Comparison of ENCODE assay signal across 29 cellular contexts in the genomic region with DNA sequence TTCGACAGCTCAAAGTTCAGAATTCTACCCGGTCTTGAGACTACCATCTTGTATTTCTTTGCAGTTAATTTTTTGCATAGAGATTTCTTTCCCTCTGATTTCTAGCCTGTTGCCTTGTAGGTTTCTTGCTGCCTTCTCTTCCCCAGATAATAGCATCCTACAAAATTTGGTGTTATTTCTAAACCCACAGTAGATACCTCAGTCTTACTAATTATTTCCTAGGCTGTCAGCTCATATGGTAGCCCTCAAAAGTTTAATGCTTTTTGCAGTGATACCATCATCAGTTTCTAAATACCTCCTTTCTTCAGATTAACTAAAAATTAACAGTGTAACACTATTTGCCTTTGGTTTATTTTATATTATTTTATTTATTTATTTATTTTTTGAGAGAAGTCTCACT.
"Had no signal": no experiment of that assay in that cellular context is flagged by ENCODE, and none has a peak within 500 bp of the region (broad histone marks: within the 10 kb centered on the region; RNA-seq: fewer than 3 reads in every experiment).

No MANE protein-coding gene starts in this region.

- H3K4me3 ChIP-seq: adrenal gland, ascending aorta, breast epithelium, cardiac muscle cell, colonic mucosa, esophagus squamous epithelium, gastroesophageal sphincter had no signal

- H3K27ac ChIP-seq: adrenal gland, ascending aorta, breast epithelium, cardiac muscle cell, colonic mucosa, epithelial cell of prostate, esophagus squamous epithelium, gastroesophageal sphincter had no signal

- H3K27ac Mint-ChIP-seq: activated CD4-positive, alpha-beta memory T cell treated with anti-CD3 and anti-CD28 coated beads for 36 hours; activated CD4-positive, alpha-beta T cell treated with anti-CD3 and anti-CD28 coated beads for 36 hours; activated CD4-positive, alpha-beta T cell treated with anti-CD3 and anti-CD28 coated beads, Interleukin-2, amount 10 ng/mL, durations not matched to agents 24 days and 14 days; activated CD8-positive, alpha-beta memory T cell treated with anti-CD3 and anti-CD28 coated beads, Interleukin-2, amount 10 ng/mL, durations not matched to agents 7 days and 5 days; activated CD8-positive, alpha-beta T cell treated with anti-CD3 and anti-CD28 coated beads, Interleukin-2, amount 10 ng/mL, durations not matched to agents 7 days and 5 days; activated naive CD4-positive, alpha-beta T cell treated with anti-CD3 and anti-CD28 coated beads, Interleukin-2, amount 10 ng/mL, durations not matched to agents 7 days and 5 days; activated naive CD4-positive, alpha-beta T cell treated with anti-CD3 and anti-CD28 coated beads, Interleukin-2, amount 50 U/mL, for 72 hours; activated T-cell treated with anti-CD3 and anti-CD28 coated beads, Interleukin-2, amount 50 U/mL, for 24 hours; activated T-cell treated with anti-CD3 and anti-CD28 coated beads, Interleukin-2, amount 50 U/mL, for 72 hours; brain had no signal

- H3K36me3 Mint-ChIP-seq: activated CD4-positive, alpha-beta memory T cell treated with anti-CD3 and anti-CD28 coated beads for 36 hours; activated naive CD4-positive, alpha-beta T cell treated with anti-CD3 and anti-CD28 coated beads, Interleukin-2, amount 10 ng/mL, durations not matched to agents 7 days and 5 days; brain had no signal

- H3K9me3 Mint-ChIP-seq: activated CD4-positive, alpha-beta memory T cell treated with anti-CD3 and anti-CD28 coated beads for 36 hours; activated CD4-positive, alpha-beta T cell treated with anti-CD3 and anti-CD28 coated beads, Interleukin-2, amount 10 ng/mL, durations not matched to agents 24 days and 14 days; activated naive CD4-positive, alpha-beta T cell treated with anti-CD3 and anti-CD28 coated beads, Interleukin-2, amount 10 ng/mL, durations not matched to agents 7 days and 5 days; activated naive CD4-positive, alpha-beta T cell treated with anti-CD3 and anti-CD28 coated beads, Interleukin-2, amount 50 U/mL, for 72 hours; activated T-cell treated with anti-CD3 and anti-CD28 coated beads, Interleukin-2, amount 50 U/mL, for 24 hours; activated T-cell treated with anti-CD3 and anti-CD28 coated beads, Interleukin-2, amount 50 U/mL, for 72 hours had no signal

- H3K27me3 ChIP-seq: adrenal gland, ascending aorta, breast epithelium, cardiac muscle cell, colonic mucosa, gastroesophageal sphincter had no signal

- ATAC-seq: activated CD8-positive, alpha-beta memory T cell treated with anti-CD3 and anti-CD28 coated beads, Interleukin-2, amount 10 ng/mL, durations not matched to agents 7 days and 5 days; activated CD8-positive, alpha-beta T cell treated with anti-CD3 and anti-CD28 coated beads, Interleukin-2, amount 10 ng/mL, durations not matched to agents 7 days and 5 days; gastroesophageal sphincter had no signal

- H3K4me1 ChIP-seq: adrenal gland, breast epithelium, colonic mucosa had no signal

- H3K4me3 Mint-ChIP-seq: activated CD4-positive, alpha-beta memory T cell treated with anti-CD3 and anti-CD28 coated beads for 36 hours; activated CD4-positive, alpha-beta T cell treated with anti-CD3 and anti-CD28 coated beads for 36 hours; activated CD4-positive, alpha-beta T cell treated with anti-CD3 and anti-CD28 coated beads, Interleukin-2, amount 10 ng/mL, durations not matched to agents 24 days and 14 days; activated CD8-positive, alpha-beta memory T cell treated with anti-CD3 and anti-CD28 coated beads, Interleukin-2, amount 10 ng/mL, durations not matched to agents 7 days and 5 days; activated CD8-positive, alpha-beta T cell treated with anti-CD3 and anti-CD28 coated beads, Interleukin-2, amount 10 ng/mL, durations not matched to agents 7 days and 5 days; activated naive CD4-positive, alpha-beta T cell treated with anti-CD3 and anti-CD28 coated beads, Interleukin-2, amount 10 ng/mL, durations not matched to agents 7 days and 5 days; activated T-cell treated with anti-CD3 and anti-CD28 coated beads, Interleukin-2, amount 50 U/mL, for 24 hours; brain had no signal

- H3K9me3 ChIP-seq: adrenal gland, ascending aorta, breast epithelium, colonic mucosa, esophagus squamous epithelium, gastroesophageal sphincter had no signal

- H3K36me3 ChIP-seq: adrenal gland, ascending aorta, breast epithelium, cardiac muscle cell, colonic mucosa, esophagus squamous epithelium, gastroesophageal sphincter had no signal

- DNase-seq: activated CD4-positive, alpha-beta T cell treated with anti-CD3 and anti-CD28 coated beads, Interleukin-2, amount 10 ng/mL, durations not matched to agents 24 days and 14 days; activated CD4-positive, CD25-positive, alpha-beta regulatory T cell; activated CD4-positive, CD25-positive, alpha-beta regulatory T cell treated with anti-CD3 and anti-CD28 coated beads, Interleukin-2, amount 50 U/mL, for 72 hours; activated CD8-positive, alpha-beta memory T cell treated with anti-CD3 and anti-CD28 coated beads, Interleukin-2, amount 10 ng/mL, durations not matched to agents 7 days and 5 days; activated CD8-positive, alpha-beta memory T cell treated with anti-CD3 and anti-CD28 coated beads, Interleukin-2, amount 50 U/mL, for 4 hours; activated CD8-positive, alpha-beta T cell treated with anti-CD3 and anti-CD28 coated beads, Interleukin-2, amount 10 ng/mL, durations not matched to agents 7 days and 5 days; activated gamma-delta T cell; activated naive CD4-positive, alpha-beta T cell; activated naive CD4-positive, alpha-beta T cell treated with anti-CD3 and anti-CD28 coated beads, Interleukin-2, amount 10 ng/mL, durations not matched to agents 7 days and 5 days; activated T-cell treated with anti-CD3 and anti-CD28 coated beads for 4 hours; activated T-cell treated with anti-CD3 and anti-CD28 coated beads, Interleukin-2, amount 50 U/mL, for 24 hours; adrenal gland; central memory CD4-positive, alpha-beta T cell; cerebellar nuclear complex; colonic mucosa; effector CD8-positive, alpha-beta T cell; esophagus squamous epithelium; foreskin melanocyte; T-helper 2 cell had no signal
